In genomic region chr3:31960793-31961431, GRCh38 we compare ENCODE assay signal across 9 cellular contexts. TPM values are rescaled to one million over a fixed set of nuclear protein-coding genes. Genes with fewer than 3 reads are reported as not detected.
DNase-seq lines count a peak whose midpoint lies in the region; ATAC-seq and TF ChIP-seq lines count a peak whose summit lies in the region.
"Had no signal": no experiment of that assay in that cellular context is flagged by ENCODE, and none has a peak within 500 bp of the region (broad histone marks: within the 10 kb centered on the region; RNA-seq: fewer than 3 reads in every experiment).

No MANE protein-coding gene starts in this region.

- ATAC-seq in GM18867 (IDR thresholded peaks at IDR 0.05; ENCODE audit: unreplicated experiment) (peak; percentile 59), HG03457 (IDR thresholded peaks at IDR 0.05; ENCODE audit: unreplicated experiment) (peak; percentile 64), HG03432 (IDR thresholded peaks at IDR 0.05; ENCODE audit: unreplicated experiment) (no peak), HG02840 (IDR thresholded peaks at IDR 0.05; ENCODE audit: low FRiP score, unreplicated experiment) (no peak), GM19455 (IDR thresholded peaks at IDR 0.05; ENCODE audit: unreplicated experiment) (no peak)

- no peak overlapping the region for H3K4me3 ChIP-seq in cardiac fibroblast (replicated peaks in 1 of 2; ENCODE audit: low read depth in 2 of 2, low read length in 2 of 2)
- H3K4me3 ChIP-seq: pancreas had no signal

- peaks cover under 1% of the 10 kb centered on the region for H3K9me3 Mint-ChIP-seq in osteocyte (ENCODE audit: unreplicated experiment)

- no peak for TF ChIP-seq CTCF in cardiac fibroblast (IDR thresholded peaks at IDR 0.05; ENCODE audit: low read depth, low read length)
- TF ChIP-seq CTCF in osteocyte (IDR thresholded peaks at IDR 0.05) = peak; percentile 6

- DNase-seq in cardiac fibroblast (ENCODE audit: low read depth in 2 of 2) = peak; percentile 31 to 80
- peak; percentile 49 for DNase-seq in osteocyte (ENCODE audit: extremely low spot score, unreplicated experiment)
- no peak for DNase-seq in NCI-H2196 (lab: John Stamatoyannopoulos, UW; ENCODE audit: unreplicated experiment)
- DNase-seq: pancreas had no signal

- no peaks in the 10 kb centered on the region for H3K27me3 Mint-ChIP-seq in osteocyte (ENCODE audit: unreplicated experiment)

- H3K4me1 Mint-ChIP-seq in osteocyte (ENCODE audit: unreplicated experiment) = peaks cover 50% of the 10 kb centered on the region

- peak overlapping the region; percentile 96 for H3K27ac Mint-ChIP-seq in osteocyte (ENCODE audit: unreplicated experiment)

- peak overlapping the region; percentile 76 for H3K4me3 Mint-ChIP-seq in osteocyte (ENCODE audit: unreplicated experiment)

- no peaks in the 10 kb centered on the region for H3K36me3 Mint-ChIP-seq in osteocyte (ENCODE audit: unreplicated experiment)

RNA-seq across cellular contexts. Expression of gene OSBPL10, which starts 20.1 kb away (rescaled TPM):
- 21.7 and 24.7 TPM in 2 replicates for total RNA-seq in osteocyte

RNA-seq across cellular contexts. Expression of gene ZNF860, which starts 20.6 kb away (rescaled TPM):
- total RNA-seq in osteocyte = 0.55 and 1.3 TPM in 2 replicates

Comparison
In these comparisons a context has a peak if more than half of its experiments do, and no peak if none do; other contexts are left out.
1. ATAC-seq: peak in GM18867 (single experiment) and HG03457 (single experiment); none in HG03432 (single experiment), HG02840 (single experiment) and GM19455 (single experiment).